Comparison of ENCODE assay signal across 29 cellular contexts in genomic region chr4:147814334-147814733, GRCh38.
DNase-seq lines count a peak whose midpoint lies in the region; ATAC-seq, FAIRE-seq and TF ChIP-seq lines count a peak whose summit lies in the region.
"Had no signal": no experiment of that assay in that cellular context is flagged by ENCODE, and none has a peak within 500 bp of the region (broad histone marks: within the 10 kb centered on the region; RNA-seq: fewer than 3 reads in every experiment).

No MANE protein-coding gene starts in this region.

- no peak overlapping the region for H3K14ac ChIP-seq in H9 (ENCODE audit: insufficient read depth, low read length)

- H3K27me3 Mint-ChIP-seq in T-helper 17 cell (no peaks in the 10 kb centered on the region), H9 (ENCODE audit: low read depth) (no peaks in the 10 kb centered on the region)
- H3K27me3 Mint-ChIP-seq: activated CD4-positive, alpha-beta memory T cell treated with anti-CD3 and anti-CD28 coated beads, Interleukin-2, amount 10 ng/mL, durations not matched to agents 7 days and 5 days; CD4-positive, alpha-beta T cell had no signal

- FAIRE-seq in urothelium cell line (lab: Jason Lieb, UNC) = no peak
- FAIRE-seq: GM18507, GM19239, HepG2 had no signal

- H3K27me3 ChIP-seq in rectal smooth muscle tissue (ENCODE audit: control insufficient read depth, insufficient read depth, low read length) (no peaks in the 10 kb centered on the region), H9 (ENCODE audit: insufficient read depth, low read length) (no peaks in the 10 kb centered on the region)
- H3K27me3 ChIP-seq: body of pancreas, vagina had no signal

- POLR2A ChIA-PET in GM10248 (lab: Yijun Ruan, JAX) = no interaction called here

- no peak overlapping the region for H3K18ac ChIP-seq in H9 (ENCODE audit: insufficient read length, low read depth, low read length)

- peak overlapping the region; percentile 23 for H3K27ac ChIP-seq in rectal smooth muscle tissue (ENCODE audit: low read depth, low read length)
- H3K27ac ChIP-seq in H9 (ENCODE audit: insufficient read length, low read depth, low read length) = no peak overlapping the region
- H3K27ac ChIP-seq: body of pancreas, epithelial cell of prostate, vagina had no signal

- DNase-seq in DMS53 (lab: John Stamatoyannopoulos, UW) = peak; percentile 58
- DNase-seq in T-helper 17 cell = no peak
- peak; percentile 55 for DNase-seq in epithelial cell of esophagus (ENCODE audit: low read depth)
- no peak for DNase-seq in GM10248 (ENCODE audit: extremely low spot score)
- DNase-seq in urothelium cell line (ENCODE audit: low spot score) = no peak
- no peak for DNase-seq in NCI-H1694 (lab: John Stamatoyannopoulos, UW)
- no peak for DNase-seq in H9
- DNase-seq: activated CD4-positive, alpha-beta memory T cell treated with anti-CD3 and anti-CD28 coated beads, Interleukin-2, amount 10 ng/mL, durations not matched to agents 7 days and 5 days; activated CD8-positive, alpha-beta memory T cell treated with anti-CD3 and anti-CD28 coated beads, Interleukin-2, amount 50 U/mL, for 48 hours; activated naive CD4-positive, alpha-beta T cell treated with Interleukin-2 at 50 U/mL for 16 hours; body of pancreas; CD4-positive, alpha-beta T cell; EL; head of caudate nucleus; mucosa of descending colon; NCI-H1417 treated with DMSO at 0.1 percent for 48 hours; NCI-H226; NCI-H69; SHP77; stimulated activated CD4-positive, alpha-beta T cell treated with anti-CD3 and anti-CD28 coated beads, Interleukin-1b, Interleukin-23, amount 100 ng/mL, for 48 hours; stimulated activated naive CD4-positive, alpha-beta T cell treated with Interleukin-2 at 50 U/mL for 16 hours had no signal

- no peak overlapping the region for H4K91ac ChIP-seq in H9 (ENCODE audit: insufficient read length, low read depth, low read length)

- TF ChIP-seq CTCF in epithelial cell of esophagus (IDR thresholded peaks at IDR 0.05; ENCODE audit: insufficient read depth, low read depth, low read length, missing control alignments) (no peak), GM10248 (IDR thresholded peaks at IDR 0.05; ENCODE audit: control extremely low read depth, extremely low read depth, low read depth, missing control alignments) (no peak), H9 (conservative IDR thresholded peaks at IDR 0.05) (no peak)

- H2BK12ac ChIP-seq in H9 (ENCODE audit: insufficient read length, low read depth, low read length) = no peak overlapping the region

- no peak overlapping the region for H2AK5ac ChIP-seq in H9 (ENCODE audit: insufficient read length, low read length)

- H4K20me1 ChIP-seq in H9 (ENCODE audit: control insufficient read depth, insufficient read depth, insufficient read length) = no peaks in the 10 kb centered on the region

- H3K79me1 ChIP-seq in H9 (ENCODE audit: insufficient read depth, low read depth, low read length, poor library complexity, severe bottlenecking) = no peaks in the 10 kb centered on the region

- no peak overlapping the region for H4K5ac ChIP-seq in H9 (ENCODE audit: insufficient read length, low read depth, low read length)

- no peak for ATAC-seq in T-helper 17 cell
- ATAC-seq: body of pancreas; HepG2; mucosa of descending colon; natural killer cell treated with Interleukin-12 subunit alpha and Interleukin-12 subunit beta and Interleukin-15 and Interleukin-18, amount 100 ng/mL, for 72 hours had no signal

- peaks cover 39% of the 10 kb centered on the region for H3K4me1 ChIP-seq in rectal smooth muscle tissue (ENCODE audit: control insufficient read depth, insufficient read depth, low read length)
- H3K4me1 ChIP-seq in H9 (ENCODE audit: insufficient read depth, low read length) = no peaks in the 10 kb centered on the region

- peak overlapping the region; percentile 37 for H3K27ac Mint-ChIP-seq in T-helper 17 cell
- H3K27ac Mint-ChIP-seq in H9 = no peak overlapping the region
- H3K27ac Mint-ChIP-seq: activated CD4-positive, alpha-beta memory T cell treated with anti-CD3 and anti-CD28 coated beads, Interleukin-2, amount 10 ng/mL, durations not matched to agents 7 days and 5 days; activated T-helper 1 cell treated with anti-CD3 and anti-CD28 coated beads, Interleukin-12 subunit alpha, Interleukin-12 subunit beta, Interleukin-2, Interleukin-4 antibody, amounts not matched to agents 30 ng/mL and 10 ng/mL and 1 ng/mL, durations not matched to agents 14 hours and 24 hours and 36 hours; CD4-positive, alpha-beta T cell; natural killer cell treated with Interleukin-12 subunit alpha and Interleukin-12 subunit beta and Interleukin-15 and Interleukin-18, amount 100 ng/mL, for 72 hours had no signal

- H2BK5ac ChIP-seq in H9 (ENCODE audit: insufficient read length, low read length) = no peak overlapping the region

- no peak overlapping the region for H2BK15ac ChIP-seq in H9 (ENCODE audit: low read depth, low read length)

- no peak overlapping the region for H3K9ac ChIP-seq in rectal smooth muscle tissue (ENCODE audit: low read length)
- H3K9ac ChIP-seq in H9 (ENCODE audit: extremely low read depth, insufficient read length, low read length) = no peak overlapping the region

- no peak overlapping the region for H3T11ph ChIP-seq in H9 (ENCODE audit: low read length)

- H3K23me2 ChIP-seq in H9 (ENCODE audit: insufficient read length, low read depth, low read length, poor library complexity, severe bottlenecking) = no peaks in the 10 kb centered on the region

- H3K56ac ChIP-seq in H9 (ENCODE audit: insufficient read length, low read depth, low read length) = no peak overlapping the region

- H3K36me3 Mint-ChIP-seq in T-helper 17 cell (ENCODE audit: low read depth) = peaks cover under 1% of the 10 kb centered on the region
- H3K36me3 Mint-ChIP-seq in H9 (ENCODE audit: insufficient read depth in 1 of 3, low read depth in 3 of 3) = no peaks in the 10 kb centered on the region
- H3K36me3 Mint-ChIP-seq: natural killer cell treated with Interleukin-12 subunit alpha and Interleukin-12 subunit beta and Interleukin-15 and Interleukin-18, amount 100 ng/mL, for 72 hours had no signal

- no peak overlapping the region for H4K8ac ChIP-seq in H9 (replicated peaks; ENCODE audit: insufficient read length, low read depth, low read length)

- no peaks in the 10 kb centered on the region for H3K36me3 ChIP-seq in rectal smooth muscle tissue (ENCODE audit: control insufficient read depth, insufficient read depth, low read length)
- H3K36me3 ChIP-seq: vagina had no signal

- H3K4me3 Mint-ChIP-seq in T-helper 17 cell (no peak overlapping the region), H9 (no peak overlapping the region)
- H3K4me3 Mint-ChIP-seq: activated CD4-positive, alpha-beta memory T cell treated with anti-CD3 and anti-CD28 coated beads, Interleukin-2, amount 10 ng/mL, durations not matched to agents 7 days and 5 days; activated T-helper 1 cell treated with anti-CD3 and anti-CD28 coated beads, Interleukin-12 subunit alpha, Interleukin-12 subunit beta, Interleukin-2, Interleukin-4 antibody, amounts not matched to agents 30 ng/mL and 10 ng/mL and 1 ng/mL, durations not matched to agents 14 hours and 24 hours and 36 hours; CD4-positive, alpha-beta T cell; natural killer cell treated with Interleukin-12 subunit alpha and Interleukin-12 subunit beta and Interleukin-15 and Interleukin-18, amount 100 ng/mL, for 72 hours had no signal

- no peak overlapping the region for H3K4me3 ChIP-seq in epithelial cell of esophagus (ENCODE audit: low read length)
- no peak overlapping the region for H3K4me3 ChIP-seq in rectal smooth muscle tissue (ENCODE audit: low read length)
- H3K4me3 ChIP-seq: body of pancreas, mucosa of descending colon, vagina had no signal

- no peaks in the 10 kb centered on the region for H3K9me3 Mint-ChIP-seq in H9
- H3K9me3 Mint-ChIP-seq: activated CD4-positive, alpha-beta memory T cell treated with anti-CD3 and anti-CD28 coated beads, Interleukin-2, amount 10 ng/mL, durations not matched to agents 7 days and 5 days; activated T-helper 1 cell treated with anti-CD3 and anti-CD28 coated beads, Interleukin-12 subunit alpha, Interleukin-12 subunit beta, Interleukin-2, Interleukin-4 antibody, amounts not matched to agents 30 ng/mL and 10 ng/mL and 1 ng/mL, durations not matched to agents 14 hours and 24 hours and 36 hours; CD4-positive, alpha-beta T cell; natural killer cell treated with Interleukin-12 subunit alpha and Interleukin-12 subunit beta and Interleukin-15 and Interleukin-18, amount 100 ng/mL, for 72 hours had no signal

- H3K4me1 Mint-ChIP-seq in T-helper 17 cell = peaks cover 20% of the 10 kb centered on the region
- H3K4me1 Mint-ChIP-seq in H9 = peaks cover 3 to 8% of the 10 kb centered on the region in 2 experiments; a peak in 3 of 4 replicates

- no peaks in the 10 kb centered on the region for H3K79me2 ChIP-seq in H9 (ENCODE audit: insufficient read depth, low read length)

- H2AFZ ChIP-seq in H9 (ENCODE audit: low read length) = no peak overlapping the region

- H3K23ac ChIP-seq in H9 (ENCODE audit: insufficient read length, low read depth, low read length) = no peak overlapping the region

- H3K4me2 ChIP-seq in H9 (ENCODE audit: insufficient read depth, insufficient read length, low read length) = no peak overlapping the region

- H2BK20ac ChIP-seq in H9 (ENCODE audit: low read depth, low read length, poor library complexity, severe bottlenecking) = no peak overlapping the region

- CTCF ChIA-PET in GM10248 (lab: Yijun Ruan, JAX) = interaction anchor here (1.2 to 1.7 kb wide), 2 partner anchors 9 to 17 kb away, joined by 3 read pairs; no protein-coding TSS in a partner anchor

- no CpG with 5 or more reads among the region's 3 CpGs for WGBS in H9 (ENCODE audit: extremely low coverage, insufficient read length, low lambda C conversion rate)

- no peak overlapping the region for H3K4ac ChIP-seq in H9 (ENCODE audit: low read depth, low read length)

- H2BK120ac ChIP-seq in H9 (ENCODE audit: low read depth, low read length, poor library complexity, severe bottlenecking) = no peak overlapping the region

- H3K9me3 ChIP-seq in T-helper 17 cell (ENCODE audit: control insufficient read depth, low read length, poor library complexity, severe bottlenecking) = no peaks in the 10 kb centered on the region
- no peaks in the 10 kb centered on the region for H3K9me3 ChIP-seq in H9 (ENCODE audit: control insufficient read depth, low read depth, low read length)
- H3K9me3 ChIP-seq: body of pancreas, mucosa of descending colon, vagina had no signal

Comparison
In these comparisons a context has a peak if more than half of its experiments do, and no peak if none do; other contexts are left out.
1. DNase-seq: peak in DMS53 (single experiment) and epithelial cell of esophagus (single experiment); none in T-helper 17 cell (0 of 3), GM10248 (single experiment), urothelium cell line (single experiment), NCI-H1694 (single experiment) and H9 (single experiment).